In genomic region chr3:27666277-27666676, GRCh38 we compare ENCODE assay signal across 7 cellular contexts. TPM values are rescaled to one million over a fixed set of nuclear protein-coding genes. Genes with fewer than 3 reads are reported as not detected.
A peak's percentile ranks its signal among the peaks of the same experiment; 100 is the strongest.
DNase-seq lines count a peak whose midpoint lies in the region; ATAC-seq and TF ChIP-seq lines count a peak whose summit lies in the region.

No MANE protein-coding gene starts in this region.

- H3K27me3 Mint-ChIP-seq in WTC11 (ENCODE audit: low read depth) (no peaks in the 10 kb centered on the region), osteocyte (ENCODE audit: unreplicated experiment) (no peaks in the 10 kb centered on the region)

- H3K4me3 Mint-ChIP-seq in WTC11 (peak overlapping the region; percentile 55), osteocyte (ENCODE audit: unreplicated experiment) (peak overlapping the region; percentile 44)

- ATAC-seq in GM19397 (IDR thresholded peaks at IDR 0.05; ENCODE audit: unreplicated experiment) (peak; percentile 59), HG02885 (IDR thresholded peaks at IDR 0.05; ENCODE audit: poor library complexity, unreplicated experiment) (peak; percentile 51), WTC11 (peak; percentile 80)

- H3K4me1 Mint-ChIP-seq in WTC11 (peaks cover 42% of the 10 kb centered on the region), osteocyte (ENCODE audit: unreplicated experiment) (peaks cover 9% of the 10 kb centered on the region)

- H3K36me3 Mint-ChIP-seq in WTC11 (peaks cover 2% of the 10 kb centered on the region; the same call in 1 of the 2 replicates), osteocyte (ENCODE audit: unreplicated experiment) (no peaks in the 10 kb centered on the region)

- POLR2A ChIA-PET in WTC11 (lab: Charles Lee) = interaction anchor here (0.6 to 1.1 kb wide), 3 partner anchors 9 to 90 kb away, joined by 3 read pairs; no protein-coding TSS in a partner anchor

- no peak for TF ChIP-seq CTCF in WTC11 (IDR thresholded peaks at IDR 0.05)
- no peak for TF ChIP-seq CTCF in osteocyte (IDR thresholded peaks at IDR 0.05)

- CTCF ChIA-PET in WTC11 (lab: Charles Lee) = interaction anchor here (1.2 to 2.5 kb wide), 5 partner anchors 15 to 311 kb away, joined by 4 to 17 read pairs (median 5); no protein-coding TSS in a partner anchor

- H3K27ac Mint-ChIP-seq in WTC11 (peak overlapping the region; percentile 98), osteocyte (ENCODE audit: unreplicated experiment) (peak overlapping the region; percentile 80)

- DNase-seq in WTC11 (ENCODE audit: low spot score) = no peak
- no peak for DNase-seq in osteocyte (ENCODE audit: extremely low spot score, unreplicated experiment)
- DNase-seq in NCI-H446 treated with DMSO at 0.1 percent for 48 hours (lab: John Stamatoyannopoulos, UW) = no peak
- no peak for DNase-seq in NCI-H510A (lab: John Stamatoyannopoulos, UW)
- DNase-seq in occipital lobe (lab: John Stamatoyannopoulos, UW) = no peak

- H3K9me3 Mint-ChIP-seq in WTC11 (0 out of 2 replicates have a peak, but pooled peaks cover 4% of the 10 kb centered on the region), osteocyte (ENCODE audit: unreplicated experiment) (no peaks in the 10 kb centered on the region)

TF ChIP-seq in WTC11, 78 proteins besides CTCF, POLR2A, EP300 and RAD21:
- peak; percentile 76 for TF ChIP-seq USF2 (CRISPR knock-in tag; IDR thresholded peaks at IDR 0.05)
- TF ChIP-seq ZNF317 (CRISPR knock-in tag; IDR thresholded peaks at IDR 0.05; ENCODE audit: borderline replicate concordance, low read depth) = no peak
- TF ChIP-seq NFE2L1 (CRISPR knock-in tag; IDR thresholded peaks at IDR 0.05) = no peak
- TF ChIP-seq ZNF232 (CRISPR knock-in tag; IDR thresholded peaks at IDR 0.05) = no peak
- no peak for TF ChIP-seq FOXP1 (CRISPR knock-in tag; IDR thresholded peaks at IDR 0.05; ENCODE audit: borderline replicate concordance)
- no peak for TF ChIP-seq AFF4 (CRISPR knock-in tag; IDR thresholded peaks at IDR 0.05; ENCODE audit: borderline replicate concordance)
- TF ChIP-seq ZBTB43 (CRISPR knock-in tag; IDR thresholded peaks at IDR 0.05) = no peak
- 0 out of 2 replicates have a peak, but pooled peaks have one; percentile 26 for TF ChIP-seq ETV6 (CRISPR knock-in tag; IDR thresholded peaks at IDR 0.05)
- no peak for TF ChIP-seq ZNF512 (CRISPR knock-in tag; IDR thresholded peaks at IDR 0.05; ENCODE audit: borderline replicate concordance)
- no peak for TF ChIP-seq ZNF671 (CRISPR knock-in tag; IDR thresholded peaks at IDR 0.05)
- no peak for TF ChIP-seq RORB (CRISPR knock-in tag; IDR thresholded peaks at IDR 0.05)
- TF ChIP-seq ZNF281 (CRISPR knock-in tag; IDR thresholded peaks at IDR 0.05) = no peak
- peak; percentile 95 for TF ChIP-seq FOXP4 (CRISPR knock-in tag; IDR thresholded peaks at IDR 0.05)
- no peak for TF ChIP-seq ZNF416 (CRISPR knock-in tag; IDR thresholded peaks at IDR 0.05)
- TF ChIP-seq SOX15 (CRISPR knock-in tag; IDR thresholded peaks at IDR 0.05) = no peak
- peak; percentile 71; the same call in 1 of the 2 replicates for TF ChIP-seq FOXK1 (CRISPR knock-in tag; IDR thresholded peaks at IDR 0.05)
- TF ChIP-seq OVOL2 (CRISPR knock-in tag; IDR thresholded peaks at IDR 0.05; ENCODE audit: borderline replicate concordance) = no peak

RNA-seq across cellular contexts. Expression of gene EOMES, which starts 55.8 kb away (rescaled TPM):
- 0.76 to 1.4 TPM (median 1.1 TPM) in 3 replicates for total RNA-seq in WTC11 (2021)
- total RNA-seq in osteocyte = not detected in 2 replicates
- 14.5 TPM for total RNA-seq in occipital lobe
